Comparison of ENCODE assay signal across 12 cellular contexts in genomic region chr6:96499781-96500180, GRCh38. TPM values are rescaled to one million over a fixed set of nuclear protein-coding genes. Genes with fewer than 3 reads are reported as not detected.
DNase-seq lines count a peak whose midpoint lies in the region; ATAC-seq and TF ChIP-seq lines count a peak whose summit lies in the region.
"Had no signal": no experiment of that assay in that cellular context is flagged by ENCODE, and none has a peak within 500 bp of the region (broad histone marks: within the 10 kb centered on the region; RNA-seq: fewer than 3 reads in every experiment).

No MANE protein-coding gene starts in this region.

- H3K27me3 ChIP-seq in CD8-positive, alpha-beta memory T cell (ENCODE audit: insufficient read depth, low read length, poor library complexity, severe bottlenecking) = no peaks in the 10 kb centered on the region
- H3K27me3 ChIP-seq in effector memory CD4-positive, alpha-beta T cell (replicated peaks; ENCODE audit: control insufficient read depth, insufficient read depth, low read length, poor library complexity, severe bottlenecking) = no peaks in the 10 kb centered on the region
- no peaks in the 10 kb centered on the region for H3K27me3 ChIP-seq in colonic mucosa

- no peak for ATAC-seq in GM21390 (IDR thresholded peaks at IDR 0.05; ENCODE audit: unreplicated experiment)

- H3K27ac Mint-ChIP-seq in CD8-positive, alpha-beta memory T cell = peak overlapping the region; percentile 69 to 92 (median 83)
- peak overlapping the region; percentile 80 for H3K27ac Mint-ChIP-seq in activated CD4-positive, alpha-beta memory T cell treated with anti-CD3 and anti-CD28 coated beads, Interleukin-2, amount 10 ng/mL, durations not matched to agents 7 days and 5 days
- no peak overlapping the region for H3K27ac Mint-ChIP-seq in endothelial cell (ENCODE audit: unreplicated experiment)

- H3K4me1 Mint-ChIP-seq in CD8-positive, alpha-beta memory T cell = peaks cover 38 to 49% (median 44%) of the 10 kb centered on the region in 3 donors
- H3K4me1 Mint-ChIP-seq in activated CD4-positive, alpha-beta memory T cell treated with anti-CD3 and anti-CD28 coated beads, Interleukin-2, amount 10 ng/mL, durations not matched to agents 7 days and 5 days = peaks cover 36% of the 10 kb centered on the region
- H3K4me1 Mint-ChIP-seq in endothelial cell (ENCODE audit: unreplicated experiment) = no peaks in the 10 kb centered on the region

- intact Hi-C loops in colonic mucosa (cut with DNase I) = no loop called here

- peak; percentile 47 to 88 (median 70) for DNase-seq in CD8-positive, alpha-beta memory T cell
- peak; percentile 31 for DNase-seq in NCI-H146 treated with DMSO at 0.1 percent for 48 hours (lab: John Stamatoyannopoulos, UW; ENCODE audit: unreplicated experiment)
- DNase-seq in activated CD4-positive, alpha-beta memory T cell treated with anti-CD3 and anti-CD28 coated beads, Interleukin-2, amount 10 ng/mL, durations not matched to agents 7 days and 5 days = peak; percentile 81
- peak; percentile 21 to 55 (median 45) for DNase-seq in effector memory CD4-positive, alpha-beta T cell
- no peak for DNase-seq in NCI-H2171 (lab: John Stamatoyannopoulos, UW)
- no peak for DNase-seq in endothelial cell (ENCODE audit: low spot score)
- DNase-seq in colonic mucosa = no peak
- DNase-seq: midbrain, NCI-H1048, NCI-H82 had no signal

- POLR2A ChIA-PET in CD8-positive, alpha-beta memory T cell (lab: Charles Lee) = interaction anchor here (0.8 to 1.8 kb wide), 4 partner anchors 21 to 922 kb away, joined by 3 to 12 read pairs (median 6); partner anchors contain the start of gene MANEA
- POLR2A ChIA-PET in activated CD4-positive, alpha-beta memory T cell treated with anti-CD3 and anti-CD28 coated beads, Interleukin-2, amount 10 ng/mL, durations not matched to agents 7 days and 5 days (lab: Charles Lee) = interaction anchor here (1.2 to 3.3 kb wide), 5 partner anchors 21 to 34 kb away, joined by 3 to 18 read pairs (median 6); no protein-coding TSS in a partner anchor

- no peak overlapping the region for H3K9ac ChIP-seq in colonic mucosa (ENCODE audit: low read depth in 2 of 2, low read length in 2 of 2)

- no peak for TF ChIP-seq CTCF in endothelial cell (IDR thresholded peaks at IDR 0.05; ENCODE audit: unreplicated experiment)
- no peak for TF ChIP-seq CTCF in colonic mucosa (IDR thresholded peaks at IDR 0.05)

- H3K27ac ChIP-seq in CD8-positive, alpha-beta memory T cell (ENCODE audit: low read depth, low read length) = no peak overlapping the region
- no peak overlapping the region for H3K27ac ChIP-seq in effector memory CD4-positive, alpha-beta T cell (ENCODE audit: insufficient read depth, low read length, poor library complexity, severe bottlenecking)
- H3K27ac ChIP-seq in colonic mucosa = no peak overlapping the region
- H3K27ac ChIP-seq: C4-2B had no signal

- H3K36me3 Mint-ChIP-seq in CD8-positive, alpha-beta memory T cell = peaks cover 1 to 12% (median 5%) of the 10 kb centered on the region in 3 donors
- peaks cover 23% of the 10 kb centered on the region for H3K36me3 Mint-ChIP-seq in activated CD4-positive, alpha-beta memory T cell treated with anti-CD3 and anti-CD28 coated beads, Interleukin-2, amount 10 ng/mL, durations not matched to agents 7 days and 5 days (ENCODE audit: low read depth)
- H3K36me3 Mint-ChIP-seq in endothelial cell (ENCODE audit: low read depth, unreplicated experiment) = peaks cover 10% of the 10 kb centered on the region

- H3K4me3 Mint-ChIP-seq in CD8-positive, alpha-beta memory T cell = peak overlapping the region; percentile 40 to 75 (median 60)
- H3K4me3 Mint-ChIP-seq in activated CD4-positive, alpha-beta memory T cell treated with anti-CD3 and anti-CD28 coated beads, Interleukin-2, amount 10 ng/mL, durations not matched to agents 7 days and 5 days = peak overlapping the region; percentile 9
- H3K4me3 Mint-ChIP-seq in endothelial cell (ENCODE audit: unreplicated experiment) = no peak overlapping the region

- peak overlapping the region; percentile 41 for H3K4me3 ChIP-seq in CD8-positive, alpha-beta memory T cell (ENCODE audit: low read length)
- no peak overlapping the region for H3K4me3 ChIP-seq in effector memory CD4-positive, alpha-beta T cell (ENCODE audit: insufficient read depth, low read depth, low read length, poor library complexity, severe bottlenecking)
- H3K4me3 ChIP-seq in colonic mucosa = no peak overlapping the region

- no peaks in the 10 kb centered on the region for H3K9me3 ChIP-seq in CD8-positive, alpha-beta memory T cell (ENCODE audit: low read length)
- H3K9me3 ChIP-seq in effector memory CD4-positive, alpha-beta T cell (ENCODE audit: control insufficient read depth, low read length) = no peaks in the 10 kb centered on the region
- no peaks in the 10 kb centered on the region for H3K9me3 ChIP-seq in colonic mucosa

- H3K36me3 ChIP-seq in CD8-positive, alpha-beta memory T cell (ENCODE audit: insufficient read depth, low read length) = no peaks in the 10 kb centered on the region
- H3K36me3 ChIP-seq in effector memory CD4-positive, alpha-beta T cell (ENCODE audit: control insufficient read depth, insufficient read depth, low read length) = no peaks in the 10 kb centered on the region
- H3K36me3 ChIP-seq in colonic mucosa = no peaks in the 10 kb centered on the region

- peaks cover 14% of the 10 kb centered on the region for H3K4me1 ChIP-seq in CD8-positive, alpha-beta memory T cell (ENCODE audit: insufficient read depth, low read length)
- H3K4me1 ChIP-seq in effector memory CD4-positive, alpha-beta T cell (ENCODE audit: control insufficient read depth, insufficient read depth, low read length, poor library complexity, severe bottlenecking) = peaks cover 7% of the 10 kb centered on the region
- no peaks in the 10 kb centered on the region for H3K4me1 ChIP-seq in colonic mucosa

- peaks cover 0 to 9% of the 10 kb centered on the region in 2 donors for H3K27me3 Mint-ChIP-seq in CD8-positive, alpha-beta memory T cell
- peaks cover 5% of the 10 kb centered on the region for H3K27me3 Mint-ChIP-seq in activated CD4-positive, alpha-beta memory T cell treated with anti-CD3 and anti-CD28 coated beads, Interleukin-2, amount 10 ng/mL, durations not matched to agents 7 days and 5 days
- H3K27me3 Mint-ChIP-seq in endothelial cell (ENCODE audit: unreplicated experiment) = peaks cover 4% of the 10 kb centered on the region

- peaks cover 1 to 7% (median 4%) of the 10 kb centered on the region in 5 donors for H3K9me3 Mint-ChIP-seq in CD8-positive, alpha-beta memory T cell
- H3K9me3 Mint-ChIP-seq in activated CD4-positive, alpha-beta memory T cell treated with anti-CD3 and anti-CD28 coated beads, Interleukin-2, amount 10 ng/mL, durations not matched to agents 7 days and 5 days = peaks cover 22% of the 10 kb centered on the region
- peaks cover 14% of the 10 kb centered on the region for H3K9me3 Mint-ChIP-seq in endothelial cell (ENCODE audit: unreplicated experiment)

- CTCF ChIA-PET in CD8-positive, alpha-beta memory T cell (lab: Charles Lee) = interaction anchor here (0.9 to 2.2 kb wide), 14 partner anchors 12 to 754 kb away, joined by 3 to 12 read pairs (median 4); partner anchors contain the start of gene UFL1
- CTCF ChIA-PET in activated CD4-positive, alpha-beta memory T cell treated with anti-CD3 and anti-CD28 coated beads, Interleukin-2, amount 10 ng/mL, durations not matched to agents 7 days and 5 days (lab: Charles Lee) = interaction anchor here (0.7 to 2.7 kb wide), 11 partner anchors 13 to 37 kb away, joined by 3 to 18 read pairs (median 4); partner anchors contain the start of gene UFL1

RNA-seq across cellular contexts. Expression of gene UFL1, which starts 21.8 kb away (rescaled TPM):
- 10 to 100 TPM; 22.5 to 23.4 TPM for total RNA-seq in CD8-positive, alpha-beta memory T cell
- 20.7 TPM for polyA plus RNA-seq in CD8-positive, alpha-beta memory T cell
- 10 to 100 TPM; 22.5 to 23.5 TPM for total RNA-seq in activated CD4-positive, alpha-beta memory T cell treated with anti-CD3 and anti-CD28 coated beads, Interleukin-2, amount 10 ng/mL, durations not matched to agents 7 days and 5 days
- 14.4 TPM for total RNA-seq in endothelial cell (ENCODE audit: unreplicated experiment)
- total RNA-seq in colonic mucosa = 10 to 100 TPM; 21.5 to 28.6 TPM

Comparison
In these comparisons a context has a peak if more than half of its experiments do, and no peak if none do; other contexts are left out.
1. DNase-seq: peak in CD8-positive, alpha-beta memory T cell (5 of 5), NCI-H146 treated with DMSO at 0.1 percent for 48 hours (single experiment), activated CD4-positive, alpha-beta memory T cell treated with anti-CD3 and anti-CD28 coated beads, Interleukin-2, amount 10 ng/mL, durations not matched to agents 7 days and 5 days (single experiment) and effector memory CD4-positive, alpha-beta T cell (3 of 3); none in NCI-H2171 (single experiment), endothelial cell (single experiment) and colonic mucosa (single experiment).